Comparison of ENCODE assay signal across 8 cellular contexts in genomic region chr5:101977729-101978345, GRCh38.
DNase-seq lines count a peak whose midpoint lies in the region; ATAC-seq and TF ChIP-seq lines count a peak whose summit lies in the region.

No MANE protein-coding gene starts in this region.

- WGBS in tibial nerve, 2 donors, result 3 to 4% methylated on average over 1 of the region's 1 CpG

- H3K4me1 ChIP-seq in tibial nerve, result no peaks in the 10 kb centered on the region

- H3K27ac ChIP-seq in tibial nerve, result no peak overlapping the region
- H3K27ac ChIP-seq in coronary artery, result no peak overlapping the region

- no peaks in the 10 kb centered on the region for H3K27me3 ChIP-seq in tibial nerve

- TF ChIP-seq POLR2A in GM18505 (IDR thresholded peaks at IDR 0.05; ENCODE audit: borderline replicate concordance, extremely low read depth, insufficient read depth, insufficient read length), result no peak
- TF ChIP-seq POLR2A in tibial nerve (IDR thresholded peaks at IDR 0.05), result no peak

- no peaks in the 10 kb centered on the region for H3K9me3 ChIP-seq in tibial nerve

- TF ChIP-seq CTCF in tibial nerve (IDR thresholded peaks at IDR 0.05), result peak; percentile 31 to 50 (median 43)
- TF ChIP-seq CTCF in coronary artery (IDR thresholded peaks at IDR 0.05), result no peak

- H3K4me3 ChIP-seq in tibial nerve, result no peak overlapping the region
- no peak overlapping the region for H3K4me3 ChIP-seq in coronary artery

- no peak for TF ChIP-seq EP300 in tibial nerve (IDR thresholded peaks at IDR 0.05)

- peak; percentile 93 for ATAC-seq in GM18505 (IDR thresholded peaks at IDR 0.05; ENCODE audit: unreplicated experiment)
- peak; percentile 81 for ATAC-seq in HG02763 (IDR thresholded peaks at IDR 0.05; ENCODE audit: unreplicated experiment)

- no peaks in the 10 kb centered on the region for H3K36me3 ChIP-seq in tibial nerve

- peak; percentile 19 for DNase-seq in AG08395 (ENCODE audit: low spot score)
- peak; percentile 26 for DNase-seq in NCI-H1092 (lab: John Stamatoyannopoulos, UW)
- DNase-seq in SKM-1 treated with dmso at 0.1 percent for 144 hours (lab: John Stamatoyannopoulos, UW; ENCODE audit: unreplicated experiment), result peak; percentile 22
- DNase-seq in glomerular visceral epithelial cell (ENCODE audit: extremely low spot score), result peak; percentile 52
- no peak for DNase-seq in tibial nerve (ENCODE audit: low spot score in 2 of 2)
- DNase-seq in coronary artery (ENCODE audit: low spot score), result no peak

Comparison
In these comparisons a context has a peak if more than half of its experiments do, and no peak if none do; other contexts are left out.
1. DNase-seq: peak in AG08395 (single experiment), NCI-H1092 (single experiment), SKM-1 treated with dmso at 0.1 percent for 144 hours (single experiment) and glomerular visceral epithelial cell (single experiment); none in tibial nerve (0 of 2) and coronary artery (single experiment).